Comparison of ENCODE assay signal across 23 cellular contexts in genomic region chr10:49505076-49505475, GRCh38.
"Had no signal": no experiment of that assay in that cellular context is flagged by ENCODE, and none has a peak within 500 bp of the region (broad histone marks: within the 10 kb centered on the region; RNA-seq: fewer than 3 reads in every experiment).

No MANE protein-coding gene starts in this region.

- H3K27ac ChIP-seq: adrenal gland, breast epithelium, WERI-Rb-1 had no signal

- ATAC-seq: activated CD4-positive, alpha-beta T cell treated with anti-CD3 and anti-CD28 coated beads for 36 hours; T-helper 17 cell had no signal

- H3K27me3 ChIP-seq: adrenal gland, breast epithelium had no signal

- H3K4me3 ChIP-seq: adrenal gland, breast epithelium had no signal

- H3K4me1 ChIP-seq: adrenal gland, breast epithelium had no signal

- H3K36me3 ChIP-seq: adrenal gland, breast epithelium, WERI-Rb-1 had no signal

- H3K9me3 ChIP-seq: adrenal gland, breast epithelium had no signal

- DNase-seq: activated CD4-positive, alpha-beta memory T cell treated with anti-CD3 and anti-CD28 coated beads, Interleukin-2, amount 10 ng/mL, durations not matched to agents 7 days and 5 days; activated CD4-positive, alpha-beta T cell treated with anti-CD3 and anti-CD28 coated beads for 36 hours; activated CD4-positive, alpha-beta T cell treated with anti-CD3 and anti-CD28 coated beads, Interleukin-2, amount 50 U/mL, for 1 hour; activated naive CD4-positive, alpha-beta T cell treated with anti-CD3 and anti-CD28 coated beads, Interleukin-2, amount 50 U/mL, for 16 hours; activated naive CD8-positive, alpha-beta T cell treated with anti-CD3 and anti-CD28 coated beads, Interleukin-2, amount 10 ng/mL, durations not matched to agents 7 days and 5 days; activated T-cell treated with anti-CD3 and anti-CD28 coated beads for 4 hours; adrenal gland; anterior cingulate cortex; caudate nucleus; KG1; MV-4-11; NCI-H1105 treated with DMSO at 0.1 percent for 48 hours; NCI-H146; NCI-H187 treated with DMSO at 0.1 percent for 48 hours; NCI-H2081 treated with DMSO at 0.1 percent for 48 hours; NCI-H446; NCI-H524; NCI-H82; SHP77 treated with DMSO at 0.1 percent for 48 hours; T-helper 17 cell; T1000; WERI-Rb-1 had no signal
